In the genomic region with DNA sequence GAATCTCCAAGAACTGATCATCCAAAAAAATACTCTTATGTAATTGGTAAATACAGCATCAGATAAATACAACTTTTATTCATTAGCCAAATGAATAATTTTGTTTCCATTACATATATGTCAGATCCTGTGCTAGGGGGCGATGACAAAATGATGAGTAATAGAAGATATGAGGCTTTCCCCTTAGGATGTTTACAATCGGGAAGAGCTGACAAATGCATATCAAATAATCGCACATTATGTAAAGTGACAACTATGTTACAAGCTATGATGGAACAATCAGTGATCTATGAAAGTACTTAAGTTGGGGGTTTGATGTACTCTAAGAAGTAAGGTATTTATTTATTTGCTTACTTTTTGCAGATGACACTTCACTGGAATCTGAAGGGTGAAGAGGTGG, we compare ENCODE assay signal across 15 cellular contexts.
DNase-seq lines count a peak whose midpoint lies in the region; TF ChIP-seq lines count a peak whose summit lies in the region.
"Had no signal": no experiment of that assay in that cellular context is flagged by ENCODE, and none has a peak within 500 bp of the region (broad histone marks: within the 10 kb centered on the region; RNA-seq: fewer than 3 reads in every experiment).

No MANE protein-coding gene starts in this region.

- peaks cover 2% of the 10 kb centered on the region for H3K27me3 ChIP-seq in mammary epithelial cell (ENCODE audit: insufficient read depth, low read length)
- H3K27me3 ChIP-seq: BLaER1 treated with 17β-estradiol and CSF1 and Interleukin-3, amounts not matched to agents 10 nM and 100 nM had no signal

- POLR2A ChIA-PET in MCF 10A (lab: Yijun Ruan, JAX) = no interaction called here

- no peak overlapping the region for H3K9ac ChIP-seq in mammary epithelial cell (ENCODE audit: insufficient read depth, low read length)
- H3K9ac ChIP-seq: BLaER1 treated with 17β-estradiol and CSF1 and Interleukin-3, amounts not matched to agents 10 nM and 100 nM had no signal

- no peak overlapping the region for H3K4me2 ChIP-seq in mammary epithelial cell (ENCODE audit: insufficient read depth, low read depth, low read length)
- H3K4me2 ChIP-seq: BLaER1 treated with 17β-estradiol and CSF1 and Interleukin-3, amounts not matched to agents 10 nM and 100 nM had no signal

- dilution Hi-C loops in mammary epithelial cell (cut with HindIII; ENCODE audit: low sequenced_read_pairs) = no loop called here

- DNase-seq in mammary epithelial cell (peak; percentile 6), MCF 10A (ENCODE audit: unreplicated experiment) (no peak), RPMI7951 (ENCODE audit: low read depth) (peak; percentile 39), epithelial cell of esophagus (ENCODE audit: low read depth) (peak; percentile 28), DMS 273 treated with DMSO at 0.1 percent for 48 hours (lab: John Stamatoyannopoulos, UW) (no peak)
- DNase-seq in activated CD4-positive, CD25-positive, alpha-beta regulatory T cell treated with anti-CD3 and anti-CD28 coated beads, Interleukin-2, amount 50 U/mL, for 72 hours = no peak
- DNase-seq in activated T-cell treated with anti-CD3 and anti-CD28 coated beads, Interleukin-2, amount 50 U/mL, for 1 hour = no peak
- DNase-seq: 8988T; ACHN; CD4-positive, CD25-positive, alpha-beta regulatory T cell; DMS79; HCEC 1CT; HFFc6 had no signal

- TF ChIP-seq CTCF in mammary epithelial cell (conservative IDR thresholded peaks at IDR 0.05 in 1 of 2, IDR thresholded peaks at IDR 0.05 in 1 of 2; ENCODE audit: extremely low read depth in 1 of 2, insufficient read depth in 1 of 2, low read depth in 1 of 2, low read length in 2 of 2) (no peak), MCF 10A (IDR thresholded peaks at IDR 0.05; ENCODE audit: unreplicated experiment) (no peak), epithelial cell of esophagus (IDR thresholded peaks at IDR 0.05; ENCODE audit: insufficient read depth, low read depth, low read length, missing control alignments) (no peak)

- in situ Hi-C loops in mammary epithelial cell (cut with MboI; ENCODE audit: low sequenced_read_pairs in 2 of 2) = no loop called here

- H3K27ac ChIP-seq in mammary epithelial cell (ENCODE audit: insufficient read depth, low read depth, low read length) = no peak overlapping the region
- H3K27ac ChIP-seq: BLaER1 treated with 17β-estradiol and CSF1 and Interleukin-3, amounts not matched to agents 10 nM and 100 nM had no signal

- no peaks in the 10 kb centered on the region for H3K36me3 Mint-ChIP-seq in MCF 10A (ENCODE audit: insufficient read depth, unreplicated experiment)
- H3K36me3 Mint-ChIP-seq: CD4-positive, CD25-positive, alpha-beta regulatory T cell had no signal

- CTCF ChIA-PET in mammary epithelial cell (lab: Charles Lee; ENCODE audit: low non-redundant PET) = no interaction called here
- CTCF ChIA-PET in MCF 10A (lab: Yijun Ruan, JAX) = no interaction called here

- H3K9me3 ChIP-seq in mammary epithelial cell (replicated peaks; ENCODE audit: insufficient read depth, low read length) = no peaks in the 10 kb centered on the region
- H3K9me3 ChIP-seq: BLaER1 treated with 17β-estradiol and CSF1 and Interleukin-3, amounts not matched to agents 10 nM and 100 nM had no signal

- H2AFZ ChIP-seq in mammary epithelial cell (ENCODE audit: low read depth, low read length) = no peak overlapping the region

- no peaks in the 10 kb centered on the region for H3K4me1 Mint-ChIP-seq in MCF 10A (ENCODE audit: insufficient read depth, unreplicated experiment)

- H3K27ac Mint-ChIP-seq in MCF 10A (ENCODE audit: low read depth, unreplicated experiment) = no peak overlapping the region
- H3K27ac Mint-ChIP-seq: CD4-positive, CD25-positive, alpha-beta regulatory T cell; HFFc6 had no signal

- 7% methylated on average over 3 of the region's 3 CpGs for WGBS in mammary epithelial cell (ENCODE audit: low coverage, missing lambda C conversion rate)

- BruUV-seq in mammary epithelial cell (replicated peaks; lab: Mats Ljungman, UMichigan) (no TSS peak), MCF 10A (replicated peaks; lab: Mats Ljungman, UMichigan) (no TSS peak)

- H4K20me1 ChIP-seq in mammary epithelial cell (ENCODE audit: insufficient read depth, low read length) = no peaks in the 10 kb centered on the region
- H4K20me1 ChIP-seq: BLaER1 treated with 17β-estradiol and CSF1 and Interleukin-3, amounts not matched to agents 10 nM and 100 nM had no signal

- no peaks in the 10 kb centered on the region for H3K36me3 ChIP-seq in mammary epithelial cell (ENCODE audit: insufficient read depth, low read length)
- H3K36me3 ChIP-seq: BLaER1 treated with 17β-estradiol and CSF1 and Interleukin-3, amounts not matched to agents 10 nM and 100 nM had no signal

- no peak overlapping the region for H3K4me3 ChIP-seq in mammary epithelial cell (replicated peaks in 1 of 3; ENCODE audit: insufficient read depth in 1 of 3, low read depth in 2 of 3, low read length in 3 of 3)
- no peak overlapping the region for H3K4me3 ChIP-seq in epithelial cell of esophagus (ENCODE audit: low read length)
- H3K4me3 ChIP-seq: BLaER1 treated with 17β-estradiol and CSF1 and Interleukin-3, amounts not matched to agents 10 nM and 100 nM; GM12878 had no signal

- no peaks in the 10 kb centered on the region for H3K79me2 ChIP-seq in mammary epithelial cell (ENCODE audit: insufficient read depth, low read length)

- intact Hi-C loops in mammary epithelial cell (cut with micrococcal nuclease) = no loop called here
- intact Hi-C loops in MCF 10A (cut with micrococcal nuclease) = no loop called here

- H3K4me1 ChIP-seq in mammary epithelial cell (ENCODE audit: insufficient read depth, low read length) = peaks cover 5% of the 10 kb centered on the region

- no peaks in the 10 kb centered on the region for H3K9me3 Mint-ChIP-seq in MCF 10A (ENCODE audit: unreplicated experiment)

- H3K27me3 Mint-ChIP-seq in MCF 10A (ENCODE audit: insufficient read depth, unreplicated experiment) = no peaks in the 10 kb centered on the region
- H3K27me3 Mint-ChIP-seq: CD4-positive, CD25-positive, alpha-beta regulatory T cell had no signal

- H3K4me3 Mint-ChIP-seq in MCF 10A (ENCODE audit: unreplicated experiment) = no peak overlapping the region
- H3K4me3 Mint-ChIP-seq: CD4-positive, CD25-positive, alpha-beta regulatory T cell; HFFc6 had no signal

Comparison
In these comparisons a context has a peak if more than half of its experiments do, and no peak if none do; other contexts are left out.
1. DNase-seq: peak in mammary epithelial cell (single experiment), RPMI7951 (single experiment) and epithelial cell of esophagus (single experiment); none in MCF 10A (single experiment), activated CD4-positive, CD25-positive, alpha-beta regulatory T cell treated with anti-CD3 and anti-CD28 coated beads, Interleukin-2, amount 50 U/mL, for 72 hours (single experiment), DMS 273 treated with DMSO at 0.1 percent for 48 hours (single experiment) and activated T-cell treated with anti-CD3 and anti-CD28 coated beads, Interleukin-2, amount 50 U/mL, for 1 hour (single experiment).